ENCODE assay signal across 18 cellular contexts in the genomic region with DNA sequence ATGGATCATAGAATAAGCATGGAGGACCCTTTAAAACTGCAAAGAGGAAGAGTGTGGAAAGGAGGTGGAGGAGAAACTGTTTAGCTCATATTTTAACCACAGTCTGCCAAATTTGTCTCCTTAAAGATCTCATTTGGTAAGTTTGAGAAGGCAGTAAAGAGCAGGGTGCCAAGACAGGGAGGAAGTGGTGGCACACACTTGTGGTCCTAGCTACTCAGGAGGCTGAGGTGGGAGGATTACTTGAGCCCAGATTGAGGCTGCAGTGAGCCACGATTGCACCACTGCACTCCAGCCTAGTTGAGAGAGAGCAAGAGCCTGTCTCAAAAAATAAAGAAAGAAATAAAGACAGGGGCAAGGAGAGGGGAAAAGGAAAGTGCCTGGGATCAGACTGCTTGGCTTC. TPM values are rescaled to one million over a fixed set of nuclear protein-coding genes. Genes with fewer than 3 reads are reported as not detected.
"Had no signal": no experiment of that assay in that cellular context is flagged by ENCODE, and none has a peak within 500 bp of the region (broad histone marks: within the 10 kb centered on the region; RNA-seq: fewer than 3 reads in every experiment).

No MANE protein-coding gene starts in this region.

- ATAC-seq: activated CD4-positive, CD25-positive, alpha-beta regulatory T cell treated with anti-CD3 and anti-CD28 coated beads, Interleukin-2, amount 50 U/mL, for 24 hours; left cardiac atrium; lower lobe of right lung; stimulated activated memory B cell treated with anti-CD40 and anti-IgM and Interleukin-4, amounts not matched to agents 10 μg/mL and 1 μg/mL and 100 μg/mL, for 72 hours had no signal

- H3K4me1 ChIP-seq: breast epithelium, esophagus muscularis mucosa, lower lobe of right lung, right atrium auricular region had no signal

- DNase-seq: activated CD8-positive, alpha-beta memory T cell treated with anti-CD3 and anti-CD28 coated beads for 24 hours; aorta; glutamatergic neuron; left cardiac atrium; lower lobe of right lung; midbrain; small intestine; substantia nigra had no signal

- H3K27ac ChIP-seq: breast epithelium, esophagus muscularis mucosa, lower lobe of right lung, right atrium auricular region had no signal

- H3K9me3 ChIP-seq: breast epithelium, esophagus muscularis mucosa, lower lobe of right lung, right atrium auricular region had no signal

- FAIRE-seq: endometrium, small intestine had no signal

- H3K27me3 ChIP-seq: esophagus muscularis mucosa, right atrium auricular region had no signal

- H3K36me3 ChIP-seq: breast epithelium, esophagus muscularis mucosa, lower lobe of right lung, right atrium auricular region had no signal

- H3K4me3 ChIP-seq: breast epithelium, esophagus muscularis mucosa, lower lobe of right lung, right atrium auricular region had no signal

RNA-seq across cellular contexts. Expression of gene ROS1, which starts 39.9 kb away (rescaled TPM):
- total RNA-seq: chondrocyte; dermis microvascular lymphatic vessel endothelial cell; left cardiac atrium; right atrium auricular region; T-helper 2 cell treated with Interferon-gamma antibody and Interleukin-4, amounts not matched to agents 100 ng/mL and 5 ng/mL, for 36 hours had no signal
- polyA plus RNA-seq: aorta, immature natural killer cell had no signal
